In the genomic region with DNA sequence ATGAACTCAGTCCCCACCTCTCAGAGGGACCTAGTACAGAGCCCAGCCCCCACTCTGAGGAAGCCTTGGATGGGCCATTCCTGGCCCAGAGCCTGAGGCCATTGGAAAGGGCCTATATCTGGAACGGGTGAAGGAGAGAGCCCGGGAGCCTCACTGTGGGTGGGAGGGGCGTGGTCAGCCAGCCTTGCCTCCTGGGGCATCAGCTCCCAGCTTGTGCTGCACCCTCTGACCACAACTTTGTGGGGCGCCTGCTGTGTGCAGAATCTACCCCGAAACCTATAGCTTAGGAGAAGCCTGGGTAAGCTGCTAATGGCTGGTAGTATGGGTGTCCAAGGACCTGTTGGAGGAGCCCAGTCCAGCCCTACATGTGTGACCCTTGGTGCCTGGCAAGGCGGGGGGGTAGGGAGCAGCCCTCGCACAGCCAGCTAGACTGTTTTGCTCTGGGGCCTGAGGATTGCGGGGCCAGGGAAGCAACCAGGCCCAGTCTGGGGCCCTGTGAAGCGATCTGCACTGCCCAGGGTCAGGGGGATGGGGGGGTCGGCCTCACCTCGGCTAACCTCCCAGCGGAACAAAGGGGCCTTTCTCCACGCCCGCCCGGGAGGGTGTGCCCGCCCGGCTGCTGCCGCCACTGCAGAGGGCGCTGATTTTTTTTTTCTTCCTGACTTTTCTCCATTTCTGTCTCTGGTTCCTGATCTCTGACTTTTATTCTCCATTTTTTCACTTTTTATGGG, we compare ENCODE assay signal across 8 cellular contexts. TPM values are rescaled to one million over a fixed set of nuclear protein-coding genes. Genes with fewer than 3 reads are reported as not detected.
DNase-seq lines count a peak whose midpoint lies in the region; ATAC-seq lines count a peak whose summit lies in the region.

No MANE protein-coding gene starts in this region.

- peaks cover 77% of the 10 kb centered on the region for H3K4me1 ChIP-seq in SJCRH30

- intact Hi-C loops in sciatic nerve (cut with DNase I): loop anchor here (10.0 kb wide), 1 partner anchor 76 kb away; no protein-coding TSS in a partner anchor

- no peaks in the 10 kb centered on the region for H3K36me3 ChIP-seq in SJCRH30

- ATAC-seq in sciatic nerve (peak; percentile 8), GM19035 (IDR thresholded peaks at IDR 0.05; ENCODE audit: unreplicated experiment) (no peak)

- H3K27me3 ChIP-seq in SJCRH30: no peaks in the 10 kb centered on the region

- H3K27ac ChIP-seq in SJCRH30: peak overlapping the region; percentile 99

- DNase-seq in ELF-1 (ENCODE audit: low read depth, low spot score) (peak; percentile 57), SJCRH30 (peak; percentile 96), foreskin melanocyte (peak; percentile 66), sciatic nerve (ENCODE audit: low spot score) (peak; percentile 83), middle frontal gyrus (ENCODE audit: extremely low spot score, low spot score) (no peak), dedifferentiated amniotic fluid mesenchymal stem cell (ENCODE audit: extremely low spot score) (no peak), NCI-H1436 treated with DMSO at 0.1 percent for 48 hours (lab: John Stamatoyannopoulos, UW) (no peak)

- no peaks in the 10 kb centered on the region for H3K9me3 ChIP-seq in SJCRH30 (replicated peaks)

- H3K4me3 ChIP-seq in SJCRH30: peak overlapping the region; percentile 54

RNA-seq across cellular contexts. Expression of a gene that starts 42.3 kb away (rescaled TPM):
- 0.08 TPM in 1 of 2 replicates, not detected in the other for total RNA-seq in SJCRH30 (2014; rRNA removed; shearing (Covaris generic))
- 20.2 TPM for total RNA-seq in sciatic nerve

RNA-seq across cellular contexts. Expression of a gene that starts 56.1 kb away (rescaled TPM):
- total RNA-seq in SJCRH30 (2014; rRNA removed; shearing (Covaris generic)): 54.1 and 59.0 TPM in 2 replicates
- 34.7 TPM for total RNA-seq in sciatic nerve

RNA-seq across cellular contexts. Expression of a gene that starts 57.7 kb away (rescaled TPM):
- total RNA-seq in SJCRH30 (2014; rRNA removed; shearing (Covaris generic)): 103 and 105 TPM in 2 replicates
- 30.7 TPM for total RNA-seq in sciatic nerve

Comparison
In these comparisons a context has a peak if more than half of its experiments do, and no peak if none do; other contexts are left out.
1. DNase-seq: peak in ELF-1 (single experiment), SJCRH30 (2 of 2), foreskin melanocyte (single experiment) and sciatic nerve (single experiment); none in middle frontal gyrus (single experiment), dedifferentiated amniotic fluid mesenchymal stem cell (single experiment) and NCI-H1436 treated with DMSO at 0.1 percent for 48 hours (single experiment).
2. RNA of a gene that starts 42.3 kb away (total RNA-seq): 20.2 TPM in sciatic nerve (single experiment); 0.08 TPM in SJCRH30; every median in the first group is over 10 times any median in the second.